In genomic region chr4:174040287-174040686, GRCh38 we compare ENCODE assay signal across 1 cellular context.
TF ChIP-seq lines count a peak whose summit lies in the region.

No MANE protein-coding gene starts in this region.

TF ChIP-seq in WTC11, 78 proteins besides CTCF, POLR2A, EP300 and RAD21 (continued from another document):
- TF ChIP-seq, protein P1, sequence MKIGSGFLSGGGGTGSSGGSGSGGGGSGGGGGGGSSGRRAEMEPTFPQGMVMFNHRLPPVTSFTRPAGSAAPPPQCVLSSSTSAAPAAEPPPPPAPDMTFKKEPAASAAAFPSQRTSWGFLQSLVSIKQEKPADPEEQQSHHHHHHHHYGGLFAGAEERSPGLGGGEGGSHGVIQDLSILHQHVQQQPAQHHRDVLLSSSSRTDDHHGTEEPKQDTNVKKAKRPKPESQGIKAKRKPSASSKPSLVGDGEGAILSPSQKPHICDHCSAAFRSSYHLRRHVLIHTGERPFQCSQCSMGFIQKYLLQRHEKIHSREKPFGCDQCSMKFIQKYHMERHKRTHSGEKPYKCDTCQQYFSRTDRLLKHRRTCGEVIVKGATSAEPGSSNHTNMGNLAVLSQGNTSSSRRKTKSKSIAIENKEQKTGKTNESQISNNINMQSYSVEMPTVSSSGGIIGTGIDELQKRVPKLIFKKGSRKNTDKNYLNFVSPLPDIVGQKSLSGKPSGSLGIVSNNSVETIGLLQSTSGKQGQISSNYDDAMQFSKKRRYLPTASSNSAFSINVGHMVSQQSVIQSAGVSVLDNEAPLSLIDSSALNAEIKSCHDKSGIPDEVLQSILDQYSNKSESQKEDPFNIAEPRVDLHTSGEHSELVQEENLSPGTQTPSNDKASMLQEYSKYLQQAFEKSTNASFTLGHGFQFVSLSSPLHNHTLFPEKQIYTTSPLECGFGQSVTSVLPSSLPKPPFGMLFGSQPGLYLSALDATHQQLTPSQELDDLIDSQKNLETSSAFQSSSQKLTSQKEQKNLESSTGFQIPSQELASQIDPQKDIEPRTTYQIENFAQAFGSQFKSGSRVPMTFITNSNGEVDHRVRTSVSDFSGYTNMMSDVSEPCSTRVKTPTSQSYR (CRISPR knock-in tag; IDR thresholded peaks at IDR 0.05) = no peak
